Comparison of ENCODE assay signal across 15 cellular contexts in genomic region chr11:34747261-34747660, GRCh38.
DNase-seq lines count a peak whose midpoint lies in the region; ATAC-seq and TF ChIP-seq lines count a peak whose summit lies in the region.
"Had no signal": no experiment of that assay in that cellular context is flagged by ENCODE, and none has a peak within 500 bp of the region (broad histone marks: within the 10 kb centered on the region; RNA-seq: fewer than 3 reads in every experiment).

No MANE protein-coding gene starts in this region.

- intact Hi-C loops in mucosa of descending colon (cut with DNase I, micrococcal nuclease) (no loop called here), prostate gland (cut with DNase I) (no loop called here), natural killer cell (cut with micrococcal nuclease) (no loop called here)

- H3K27ac ChIP-seq in prostate gland: no peak overlapping the region
- H3K27ac ChIP-seq: GM23248 had no signal

- ATAC-seq in mucosa of descending colon (peak; percentile 90), natural killer cell (no peak)

- no peaks in the 10 kb centered on the region for H3K9me3 ChIP-seq in mucosa of descending colon
- no peaks in the 10 kb centered on the region for H3K9me3 ChIP-seq in prostate gland

- no peak overlapping the region for H3K27ac Mint-ChIP-seq in natural killer cell
- H3K27ac Mint-ChIP-seq: CD4-positive, alpha-beta memory T cell had no signal

- H3K4me3 Mint-ChIP-seq in natural killer cell: no peak overlapping the region
- H3K4me3 Mint-ChIP-seq: CD4-positive, alpha-beta memory T cell had no signal

- WGBS in prostate gland: 57% methylated on average over 3 of the region's 3 CpGs

- no peaks in the 10 kb centered on the region for H3K36me3 ChIP-seq in mucosa of descending colon (ENCODE audit: low read depth)
- no peaks in the 10 kb centered on the region for H3K36me3 ChIP-seq in prostate gland

- TF ChIP-seq CTCF in mucosa of descending colon (IDR thresholded peaks at IDR 0.05): no peak
- TF ChIP-seq CTCF in prostate gland (IDR thresholded peaks at IDR 0.05): no peak
- TF ChIP-seq CTCF in natural killer cell (IDR thresholded peaks at IDR 0.05): no peak

- peaks cover 18 to 20% of the 10 kb centered on the region in 2 donors for H3K27me3 Mint-ChIP-seq in natural killer cell (ENCODE audit: low read depth in 2 of 2)

- H3K4me3 ChIP-seq in mucosa of descending colon (no peak overlapping the region), prostate gland (no peak overlapping the region)
- H3K4me3 ChIP-seq: GM23248 had no signal

- no peaks in the 10 kb centered on the region for H3K27me3 ChIP-seq in prostate gland (replicated peaks; ENCODE audit: insufficient read depth)

- no peaks in the 10 kb centered on the region for H3K4me1 Mint-ChIP-seq in natural killer cell
- H3K4me1 Mint-ChIP-seq: CD4-positive, alpha-beta memory T cell had no signal

- H3K36me3 Mint-ChIP-seq in natural killer cell: no peaks in the 10 kb centered on the region
- H3K36me3 Mint-ChIP-seq: CD4-positive, alpha-beta memory T cell had no signal

- TF ChIP-seq POLR2A in prostate gland (IDR thresholded peaks at IDR 0.05): no peak

- H3K4me1 ChIP-seq in mucosa of descending colon (ENCODE audit: low read depth) (peaks cover 1% of the 10 kb centered on the region), prostate gland (replicated peaks) (peaks cover 5% of the 10 kb centered on the region)

- DNase-seq in HuH-7 (ENCODE audit: low spot score) (peak; percentile 15), SW480 (ENCODE audit: low spot score) (peak; percentile 11), mucosa of descending colon (no peak), prostate gland (ENCODE audit: low spot score) (no peak), natural killer cell (no peak)
- no peak for DNase-seq in activated naive CD4-positive, alpha-beta T cell treated with Interleukin-2 at 50 U/mL for 16 hours
- DNase-seq: C1 segment of cervical spinal cord; Calu3; CD4-positive, alpha-beta memory T cell; COR-L47; DMS53; DMS79 treated with DMSO at 0.1 percent for 48 hours; GM23248; H7; HCEC 1CT had no signal

- H3K9me3 Mint-ChIP-seq in natural killer cell: no peaks in the 10 kb centered on the region

Comparison
In these comparisons a context has a peak if more than half of its experiments do, and no peak if none do; other contexts are left out.
1. DNase-seq: peak in HuH-7 (single experiment) and SW480 (single experiment); none in mucosa of descending colon (0 of 3), prostate gland (single experiment), activated naive CD4-positive, alpha-beta T cell treated with Interleukin-2 at 50 U/mL for 16 hours (single experiment) and natural killer cell (single experiment).